Comparison of ENCODE assay signal across 8 cellular contexts in the genomic region with DNA sequence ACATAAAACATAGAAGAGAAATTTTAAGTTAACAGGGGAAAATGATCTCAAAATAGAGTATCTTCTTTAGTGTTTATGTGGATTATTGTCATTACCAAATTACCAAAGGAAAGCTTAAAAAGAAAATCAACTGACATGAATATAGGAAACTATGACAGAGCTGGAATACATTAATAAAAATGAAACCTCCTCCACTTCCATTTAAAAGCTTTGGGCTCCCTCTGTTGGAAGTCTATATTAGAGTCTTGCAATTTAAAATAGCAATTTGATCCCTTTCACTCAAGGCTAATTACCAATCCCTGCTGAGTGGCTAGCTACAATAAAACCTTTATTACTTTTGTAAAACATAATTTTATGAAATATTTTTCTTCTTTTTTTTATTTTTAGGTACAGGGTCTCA.
A peak's percentile ranks its signal among the peaks of the same experiment; 100 is the strongest.
DNase-seq lines count a peak whose midpoint lies in the region; ATAC-seq and TF ChIP-seq lines count a peak whose summit lies in the region.

No MANE protein-coding gene starts in this region.

- H3K4me1 ChIP-seq in upper lobe of right lung = peaks cover 4% of the 10 kb centered on the region

- H3K4me3 ChIP-seq in WI38 (ENCODE audit: low read depth, low read length) = no peak overlapping the region
- no peak overlapping the region for H3K4me3 ChIP-seq in upper lobe of right lung

- TF ChIP-seq CTCF in WI38 (IDR thresholded peaks at IDR 0.05; ENCODE audit: low read depth, low read length) (peak; percentile 28; the same call in 1 of the 2 replicates), upper lobe of right lung (IDR thresholded peaks at IDR 0.05) (peak; percentile 58)

- no peak overlapping the region for H3K27ac ChIP-seq in upper lobe of right lung

- DNase-seq in SIG-M5 treated with dmso at 0.1 percent for 504 hours (lab: John Stamatoyannopoulos, UW; ENCODE audit: unreplicated experiment) (peak; percentile 72), SIG-M5 (lab: John Stamatoyannopoulos, UW) (no peak), NCI-H1105 treated with DMSO at 0.1 percent for 48 hours (lab: John Stamatoyannopoulos, UW) (peak; percentile 71), hepatic stellate cell (ENCODE audit: low spot score) (peak; percentile 21), upper lobe of right lung (no peak)
- DNase-seq in activated T-cell treated with anti-CD3 and anti-CD28 coated beads, Interleukin-2, amount 50 U/mL, for 48 hours = no peak

- no peaks in the 10 kb centered on the region for H3K27me3 ChIP-seq in upper lobe of right lung

- ATAC-seq in upper lobe of right lung (peak; percentile 62), GM18502 (IDR thresholded peaks at IDR 0.05; ENCODE audit: poor library complexity, unreplicated experiment) (no peak)

- no peaks in the 10 kb centered on the region for H3K9me3 ChIP-seq in upper lobe of right lung

- intact Hi-C loops in upper lobe of right lung (cut with DNase I) = no loop called here

- H3K36me3 ChIP-seq in upper lobe of right lung = no peaks in the 10 kb centered on the region

Comparison
In these comparisons a context has a peak if more than half of its experiments do, and no peak if none do; other contexts are left out.
1. DNase-seq: peak in SIG-M5 treated with dmso at 0.1 percent for 504 hours (single experiment), NCI-H1105 treated with DMSO at 0.1 percent for 48 hours (single experiment) and hepatic stellate cell (single experiment); none in SIG-M5 (single experiment), upper lobe of right lung (single experiment) and activated T-cell treated with anti-CD3 and anti-CD28 coated beads, Interleukin-2, amount 50 U/mL, for 48 hours (0 of 2).